Comparison of ENCODE assay signal across 8 cellular contexts in the genomic region with DNA sequence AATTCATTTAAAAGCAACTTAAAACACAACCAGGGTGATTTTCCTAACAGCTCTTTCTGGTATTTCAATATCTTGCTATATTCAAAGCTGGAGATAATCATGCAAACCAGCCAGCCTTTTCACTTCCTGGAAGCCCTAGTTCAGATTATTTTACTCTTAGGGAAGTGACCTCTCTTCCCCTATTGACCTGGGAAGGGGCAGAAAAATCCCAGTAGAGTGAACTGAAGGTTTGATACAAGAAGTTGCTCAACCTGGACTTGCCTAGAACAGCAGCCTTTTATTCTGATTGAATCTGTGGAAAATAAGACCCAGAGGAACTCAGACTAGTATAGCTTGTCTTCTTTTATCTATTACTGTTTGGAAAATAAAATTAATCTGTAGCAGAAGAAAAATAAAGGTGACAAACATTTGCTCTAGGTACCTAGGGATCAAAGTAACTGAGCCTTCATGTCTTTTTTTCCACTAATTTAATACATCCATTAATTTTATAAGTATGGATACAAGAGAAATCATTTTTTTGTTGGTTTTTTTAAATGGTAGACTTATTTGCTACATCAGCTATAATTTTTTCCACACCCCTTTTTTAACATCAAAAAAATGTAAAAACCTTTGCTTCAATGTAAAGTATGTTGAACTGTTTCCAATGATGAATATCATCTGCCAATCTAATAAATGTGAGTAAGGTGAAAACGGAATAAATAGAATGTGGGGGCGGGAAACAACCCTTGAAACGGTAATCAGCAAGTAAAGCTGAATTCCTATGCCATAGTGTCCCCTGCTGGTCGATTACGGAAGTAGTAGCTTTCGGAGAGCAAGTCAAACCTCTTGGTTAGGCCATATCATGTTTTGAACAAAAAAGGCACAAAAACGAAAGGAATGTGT.
A peak's percentile ranks its signal among the peaks of the same experiment; 100 is the strongest.
DNase-seq lines count a peak whose midpoint lies in the region; ATAC-seq and TF ChIP-seq lines count a peak whose summit lies in the region.

No MANE protein-coding gene starts in this region.

- intact Hi-C loops in posterior cingulate gyrus (cut with DNase I) = loop anchor here (5.0 to 10.0 kb wide), 2 partner anchors 630 to 717 kb away; no protein-coding TSS in a partner anchor

- TF ChIP-seq CTCF in HFF-Myc (IDR thresholded peaks at IDR 0.05; ENCODE audit: low read depth, low read length, missing control alignments) = peak; percentile 75
- TF ChIP-seq CTCF in fibroblast of mammary gland (conservative IDR thresholded peaks at IDR 0.05; ENCODE audit: control insufficient read depth, insufficient read depth, low read depth, low read length) = peak; percentile 92

- H3K4me3 ChIP-seq in HFF-Myc (replicated peaks; ENCODE audit: low read depth, low read length) (no peak overlapping the region), fibroblast of mammary gland (ENCODE audit: control insufficient read depth, low read depth, low read length) (no peak overlapping the region)

- peak; percentile 38 for DNase-seq in stimulated activated CD4-positive, alpha-beta T cell treated with anti-CD3 and anti-CD28 coated beads, Interleukin-15, amount 100 ng/mL, for 24 hours
- DNase-seq in stimulated activated CD4-positive, alpha-beta T cell treated with anti-CD3 and anti-CD28 coated beads, Interleukin-4, amount 100 ng/mL, for 4 hours = no peak
- DNase-seq in HFF-Myc (ENCODE audit: extremely low read depth, low read depth) = peak; percentile 12
- peak; percentile 60 for DNase-seq in NCI-H1048 (lab: John Stamatoyannopoulos, UW)
- peak; percentile 53 for DNase-seq in fibroblast of mammary gland (ENCODE audit: low read depth)
- peak in 6 of 10 donors; percentile 37 to 63 (median 54) for DNase-seq in posterior cingulate gyrus

- ATAC-seq in SK-N-SH treated with all-trans-retinoic acid at 6 μM for 48 hours (peak; percentile 75), HG03139 (IDR thresholded peaks at IDR 0.05; ENCODE audit: unreplicated experiment) (no peak)

TF ChIP-seq in SK-N-SH treated with all-trans-retinoic acid at 6 μM for 48 hours, 23 proteins besides CTCF, POLR2A, EP300 and RAD21:
- TF ChIP-seq ARNTL (CRISPR knock-in tag; IDR thresholded peaks at IDR 0.05; ENCODE audit: borderline replicate concordance, low read depth) = no peak
- TF ChIP-seq CSRNP3 (CRISPR knock-in tag; IDR thresholded peaks at IDR 0.05) = no peak
- TF ChIP-seq ZFP30 (CRISPR knock-in tag; IDR thresholded peaks at IDR 0.05) = no peak
- no peak for TF ChIP-seq ZC3H10 (CRISPR knock-in tag; IDR thresholded peaks at IDR 0.05)
- TF ChIP-seq PPARA (CRISPR knock-in tag; IDR thresholded peaks at IDR 0.05; ENCODE audit: borderline replicate concordance) = no peak
- TF ChIP-seq POU6F1 (CRISPR knock-in tag; IDR thresholded peaks at IDR 0.05; ENCODE audit: borderline replicate concordance, low read depth) = no peak

Comparison
In these comparisons a context has a peak if more than half of its experiments do, and no peak if none do; other contexts are left out.
1. DNase-seq: peak in stimulated activated CD4-positive, alpha-beta T cell treated with anti-CD3 and anti-CD28 coated beads, Interleukin-15, amount 100 ng/mL, for 24 hours (single experiment), HFF-Myc (single experiment), NCI-H1048 (single experiment), fibroblast of mammary gland (single experiment) and posterior cingulate gyrus (6 of 10); none in stimulated activated CD4-positive, alpha-beta T cell treated with anti-CD3 and anti-CD28 coated beads, Interleukin-4, amount 100 ng/mL, for 4 hours (0 of 2).